Comparison of ENCODE assay signal across 16 cellular contexts in the genomic region with DNA sequence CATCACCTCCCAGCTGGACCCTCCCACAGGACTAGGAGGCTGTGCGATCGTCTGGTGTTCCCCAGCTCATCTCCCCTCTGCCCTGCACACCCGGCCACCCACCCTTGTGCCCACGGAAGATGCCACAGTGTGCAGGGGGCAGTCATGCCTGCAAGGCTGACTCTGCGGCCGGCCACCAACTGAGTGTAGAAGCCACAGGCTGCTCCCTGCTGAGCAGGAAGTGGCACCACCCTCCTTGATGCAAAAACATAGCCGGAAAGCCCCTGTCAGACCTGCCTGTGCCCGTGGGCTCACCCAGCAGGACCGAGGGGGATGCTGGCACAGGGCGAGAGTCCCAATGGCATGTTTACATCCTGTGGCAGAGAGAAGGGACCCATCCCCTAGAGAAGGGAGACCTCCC. TPM values are rescaled to one million over a fixed set of nuclear protein-coding genes. Genes with fewer than 3 reads are reported as not detected.
DNase-seq lines count a peak whose midpoint lies in the region; ATAC-seq, FAIRE-seq and TF ChIP-seq lines count a peak whose summit lies in the region.
"Had no signal": no experiment of that assay in that cellular context is flagged by ENCODE, and none has a peak within 500 bp of the region (broad histone marks: within the 10 kb centered on the region; RNA-seq: fewer than 3 reads in every experiment).

No MANE protein-coding gene starts in this region.

- POLR2A ChIA-PET in activated CD4-positive, alpha-beta memory T cell treated with anti-CD3 and anti-CD28 coated beads, Interleukin-2, amount 10 ng/mL, durations not matched to agents 7 days and 5 days (lab: Charles Lee), result no interaction called here

- H3K4me3 Mint-ChIP-seq in activated CD4-positive, alpha-beta memory T cell treated with anti-CD3 and anti-CD28 coated beads, Interleukin-2, amount 10 ng/mL, durations not matched to agents 7 days and 5 days, result no peak overlapping the region
- H3K4me3 Mint-ChIP-seq: activated CD4-positive, alpha-beta T cell treated with anti-CD3 and anti-CD28 coated beads, Interleukin-2, amount 10 ng/mL, durations not matched to agents 24 days and 14 days had no signal

- H3K4me1 Mint-ChIP-seq in activated CD4-positive, alpha-beta memory T cell treated with anti-CD3 and anti-CD28 coated beads, Interleukin-2, amount 10 ng/mL, durations not matched to agents 7 days and 5 days, result peaks cover 4% of the 10 kb centered on the region
- H3K4me1 Mint-ChIP-seq: activated CD4-positive, alpha-beta T cell treated with anti-CD3 and anti-CD28 coated beads, Interleukin-2, amount 10 ng/mL, durations not matched to agents 24 days and 14 days had no signal

- no peak overlapping the region for H3K27ac Mint-ChIP-seq in activated CD4-positive, alpha-beta memory T cell treated with anti-CD3 and anti-CD28 coated beads, Interleukin-2, amount 10 ng/mL, durations not matched to agents 7 days and 5 days
- H3K27ac Mint-ChIP-seq: activated CD4-positive, alpha-beta T cell treated with anti-CD3 and anti-CD28 coated beads, Interleukin-2, amount 10 ng/mL, durations not matched to agents 24 days and 14 days had no signal

- H3K27me3 Mint-ChIP-seq in activated CD4-positive, alpha-beta memory T cell treated with anti-CD3 and anti-CD28 coated beads, Interleukin-2, amount 10 ng/mL, durations not matched to agents 7 days and 5 days, result peaks cover 26% of the 10 kb centered on the region

- intact Hi-C loops in Right ventricle myocardium inferior (cut with DNase I) (no loop called here), left ventricle myocardium inferior (cut with micrococcal nuclease) (no loop called here), left colon (cut with DNase I, micrococcal nuclease) (no loop called here)

- CTCF ChIA-PET in activated CD4-positive, alpha-beta memory T cell treated with anti-CD3 and anti-CD28 coated beads, Interleukin-2, amount 10 ng/mL, durations not matched to agents 7 days and 5 days (lab: Charles Lee), result interaction anchor here (1.4 kb wide), 1 partner anchor 493 kb away, joined by 3 read pairs; no protein-coding TSS in a partner anchor

- DNase-seq in Right ventricle myocardium inferior (ENCODE audit: missing footprints) (peak; percentile 62), left ventricle myocardium inferior (no peak), SJCRH30 (peak; percentile 41 to 52), left colon (no peak), urothelium cell line (ENCODE audit: low spot score) (peak; percentile 42), NCI-H1417 treated with DMSO at 0.1 percent for 48 hours (lab: John Stamatoyannopoulos, UW) (no peak)
- no peak for DNase-seq in activated CD4-positive, alpha-beta memory T cell treated with anti-CD3 and anti-CD28 coated beads, Interleukin-2, amount 10 ng/mL, durations not matched to agents 7 days and 5 days
- DNase-seq: activated CD4-positive, alpha-beta T cell treated with anti-CD3 and anti-CD28 coated beads, Interleukin-2, amount 10 ng/mL, durations not matched to agents 24 days and 14 days; activated naive CD4-positive, alpha-beta T cell treated with Interleukin-2 at 50 U/mL for 16 hours; DMS53; effector memory CD4-positive, alpha-beta T cell; mesenchymal stem cell; NCI-H2171 treated with DMSO at 0.1 percent for 48 hours had no signal

- H3K4me1 ChIP-seq in left ventricle myocardium inferior (peaks cover 12% of the 10 kb centered on the region), SJCRH30 (peaks cover 24% of the 10 kb centered on the region)
- H3K4me1 ChIP-seq: parathyroid adenoma had no signal

- no peaks in the 10 kb centered on the region for H3K36me3 Mint-ChIP-seq in activated CD4-positive, alpha-beta memory T cell treated with anti-CD3 and anti-CD28 coated beads, Interleukin-2, amount 10 ng/mL, durations not matched to agents 7 days and 5 days (ENCODE audit: low read depth)

- peaks cover 43% of the 10 kb centered on the region for H3K27me3 ChIP-seq in left ventricle myocardium inferior (ENCODE audit: low read depth)
- no peaks in the 10 kb centered on the region for H3K27me3 ChIP-seq in SJCRH30

- H3K36me3 ChIP-seq in left ventricle myocardium inferior (no peaks in the 10 kb centered on the region), SJCRH30 (no peaks in the 10 kb centered on the region)

- H3K27ac ChIP-seq in left ventricle myocardium inferior (replicated peaks) (no peak overlapping the region), SJCRH30 (peak overlapping the region; percentile 80)
- H3K27ac ChIP-seq: parathyroid adenoma had no signal

- FAIRE-seq in urothelium cell line (lab: Jason Lieb, UNC), result no peak

- peaks cover 3% of the 10 kb centered on the region for H3K9me3 ChIP-seq in left ventricle myocardium inferior (replicated peaks)
- no peaks in the 10 kb centered on the region for H3K9me3 ChIP-seq in SJCRH30 (replicated peaks)

- H3K4me3 ChIP-seq in left ventricle myocardium inferior (no peak overlapping the region), SJCRH30 (peak overlapping the region; percentile 56)

- H3K9me3 Mint-ChIP-seq in activated CD4-positive, alpha-beta memory T cell treated with anti-CD3 and anti-CD28 coated beads, Interleukin-2, amount 10 ng/mL, durations not matched to agents 7 days and 5 days, result no peaks in the 10 kb centered on the region
- H3K9me3 Mint-ChIP-seq: activated CD4-positive, alpha-beta T cell treated with anti-CD3 and anti-CD28 coated beads, Interleukin-2, amount 10 ng/mL, durations not matched to agents 24 days and 14 days had no signal

- no peak for TF ChIP-seq CTCF in left ventricle myocardium inferior (IDR thresholded peaks at IDR 0.05; ENCODE audit: borderline replicate concordance)

- ATAC-seq in Right ventricle myocardium inferior (no peak), left colon (peak; percentile 32), HG02970 (IDR thresholded peaks at IDR 0.05; ENCODE audit: low FRiP score, unreplicated experiment) (no peak)

RNA-seq across cellular contexts. Expression of a gene that starts 40.3 kb away (rescaled TPM):
- total RNA-seq in Right ventricle myocardium inferior (179 TPM), left ventricle myocardium inferior (140 TPM), left colon (10 to 100 TPM; 70.4 to 88.3 TPM)
- 11.5 and 12.0 TPM in 2 replicates for total RNA-seq in SJCRH30 (2014; rRNA removed; shearing (Covaris generic))
- total RNA-seq in activated CD4-positive, alpha-beta memory T cell treated with anti-CD3 and anti-CD28 coated beads, Interleukin-2, amount 10 ng/mL, durations not matched to agents 7 days and 5 days, result 10 to 100 TPM; 32.6 to 34.2 TPM

RNA-seq across cellular contexts. Expression of a gene that starts 49.2 kb away (rescaled TPM):
- total RNA-seq in Right ventricle myocardium inferior (not detected), left ventricle myocardium inferior (not detected), left colon (10 to 100 TPM in 1 of 2 donors, 1 to 10 TPM in 1; 5.8 to 72.5 TPM)
- not detected in 2 replicates for total RNA-seq in SJCRH30 (2014; rRNA removed; shearing (Covaris generic))
- not detected for total RNA-seq in activated CD4-positive, alpha-beta memory T cell treated with anti-CD3 and anti-CD28 coated beads, Interleukin-2, amount 10 ng/mL, durations not matched to agents 7 days and 5 days
- total RNA-seq: activated CD4-positive, alpha-beta T cell treated with anti-CD3 and anti-CD28 coated beads, Interleukin-2, amount 10 ng/mL, durations not matched to agents 24 days and 14 days; T-helper 2 cell treated with Interferon-gamma antibody and Interleukin-4, amounts not matched to agents 100 ng/mL and 5 ng/mL, for 36 hours had no signal

Comparison
In these comparisons a context has a peak if more than half of its experiments do, and no peak if none do; other contexts are left out.
1. DNase-seq: peak in Right ventricle myocardium inferior (single experiment), SJCRH30 (2 of 2) and urothelium cell line (single experiment); none in left ventricle myocardium inferior (single experiment), left colon (0 of 2), activated CD4-positive, alpha-beta memory T cell treated with anti-CD3 and anti-CD28 coated beads, Interleukin-2, amount 10 ng/mL, durations not matched to agents 7 days and 5 days (single experiment) and NCI-H1417 treated with DMSO at 0.1 percent for 48 hours (single experiment).